15 cellular contexts compared by ENCODE assay signal in the genomic region with DNA sequence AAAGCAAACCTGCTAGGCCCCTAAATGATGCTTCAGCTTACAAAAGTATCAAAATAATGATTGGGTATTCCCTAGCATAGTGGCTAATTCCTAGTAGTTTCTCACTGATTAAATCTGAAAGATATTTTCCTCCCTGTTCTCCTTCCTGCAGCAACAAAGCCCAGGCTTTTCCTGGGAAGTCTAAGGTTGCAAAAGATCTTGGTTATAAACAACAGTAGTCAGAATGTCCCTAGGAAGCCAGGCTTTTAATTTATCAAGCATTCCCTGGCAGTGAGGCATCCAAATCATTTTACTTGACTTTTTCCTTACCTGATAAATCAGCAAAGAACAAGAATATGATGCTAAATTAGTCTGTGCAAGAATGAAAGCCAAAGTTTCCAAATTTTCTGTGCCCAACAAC.
"Had no signal": no experiment of that assay in that cellular context is flagged by ENCODE, and none has a peak within 500 bp of the region (broad histone marks: within the 10 kb centered on the region; RNA-seq: fewer than 3 reads in every experiment).

No MANE protein-coding gene starts in this region.

- DNase-seq: activated CD4-positive, alpha-beta memory T cell treated with anti-CD3 and anti-CD28 coated beads for 36 hours; activated CD4-positive, alpha-beta T cell treated with anti-CD3 and anti-CD28 coated beads for 48 hours; activated effector memory CD4-positive, alpha-beta T cell treated with anti-CD3 and anti-CD28 coated beads, Interleukin-2, amount 50 U/mL, for 16 hours; activated naive CD4-positive, alpha-beta T cell treated with anti-CD3 and anti-CD28 coated beads, Interleukin-2, amount 10 ng/mL, durations not matched to agents 7 days and 5 days; anterior cingulate cortex; brain microvascular endothelial cell; caudate nucleus; effector memory CD4-positive, alpha-beta T cell; heart right ventricle; left colon; mucosa of descending colon; occipital lobe; right lobe of liver; small intestine; stimulated activated CD4-positive, alpha-beta T cell treated with anti-CD3 and anti-CD28 coated beads, Interleukin-2, amount 100 ng/mL, for 24 hours had no signal

- ATAC-seq: heart right ventricle, left colon, mucosa of descending colon, right lobe of liver had no signal
